Comparison of ENCODE assay signal across 1 cellular context in genomic region chr3:108589081-108589997, GRCh38.
TF ChIP-seq lines count a peak whose summit lies in the region.

Gene CIP2A (minus strand): TSS chr3:108589438. CDS start chr3:108589375, 63 bp downstream.
Gene DZIP3 (plus strand): TSS chr3:108589722. CDS start chr3:108605407, 15,685 bp downstream.

TF ChIP-seq in K562, 482 proteins besides CTCF, POLR2A, EP300 and RAD21 (continued from another document):
- TF ChIP-seq ZNF398 (CRISPR knock-in tag; IDR thresholded peaks at IDR 0.05): no peak
- TF ChIP-seq ARID4B (CRISPR knock-in tag; IDR thresholded peaks at IDR 0.05): peak; percentile 94
- no peak for TF ChIP-seq THRA (IDR thresholded peaks at IDR 0.05)
- peak; percentile 93 for TF ChIP-seq TFAP4 (CRISPR knock-in tag; IDR thresholded peaks at IDR 0.05; ENCODE audit: borderline replicate concordance)
